1 cellular context compared by ENCODE assay signal in genomic region chr7:50349963-50350944, GRCh38.
TF ChIP-seq lines count a peak whose summit lies in the region.

No MANE protein-coding gene starts in this region.

TF ChIP-seq in GM12878, 131 proteins besides CTCF, POLR2A, EP300 and RAD21 (continued from another document):
- TF ChIP-seq ZBTB33 (IDR thresholded peaks at IDR 0.05) (no peak), YY1 (IDR thresholded peaks at IDR 0.05; ENCODE audit: low read depth, low read length) (no peak)
